In genomic region chr12:83110424-83110823, GRCh38 we compare ENCODE assay signal across 36 cellular contexts.
"Had no signal": no experiment of that assay in that cellular context is flagged by ENCODE, and none has a peak within 500 bp of the region (broad histone marks: within the 10 kb centered on the region; RNA-seq: fewer than 3 reads in every experiment).

No MANE protein-coding gene starts in this region.

- H3K36me3 ChIP-seq: MG63 had no signal

- H3K9me3 ChIP-seq: MG63 had no signal

- H3K4me3 ChIP-seq: MG63 had no signal

- DNase-seq: Kasumi-1, MG63, MM.1S, MV-4-11, NCI-H1048, NCI-H1092, NCI-H1092 treated with DMSO at 0.1 percent for 48 hours, NCI-H1105, NCI-H1105 treated with DMSO at 0.1 percent for 48 hours, NCI-H1417, NCI-H1417 treated with DMSO at 0.1 percent for 48 hours, NCI-H1436, NCI-H1436 treated with DMSO at 0.1 percent for 48 hours, NCI-H146, NCI-H1694, NCI-H1694 treated with DMSO at 0.1 percent for 48 hours, NCI-H187, NCI-H187 treated with DMSO at 0.1 percent for 48 hours, NCI-H1930, NCI-H2029, NCI-H2029 treated with DMSO at 0.1 percent for 48 hours, NCI-H2081, NCI-H2081 treated with DMSO at 0.1 percent for 48 hours, NCI-H2107, NCI-H2171, NCI-H2171 treated with DMSO at 0.1 percent for 48 hours, NCI-H2227 treated with DMSO at 0.1 percent for 48 hours, NCI-H226, NCI-H345, NCI-H446, NCI-H446 treated with DMSO at 0.1 percent for 48 hours, NCI-H510A, NCI-H510A treated with DMSO at 0.1 percent for 48 hours, NCI-H524, NCI-H524 treated with DMSO at 0.1 percent for 48 hours, NCI-H526 had no signal

- H3K27me3 ChIP-seq: MG63 had no signal
